ENCODE assay signal across 10 cellular contexts in the genomic region with DNA sequence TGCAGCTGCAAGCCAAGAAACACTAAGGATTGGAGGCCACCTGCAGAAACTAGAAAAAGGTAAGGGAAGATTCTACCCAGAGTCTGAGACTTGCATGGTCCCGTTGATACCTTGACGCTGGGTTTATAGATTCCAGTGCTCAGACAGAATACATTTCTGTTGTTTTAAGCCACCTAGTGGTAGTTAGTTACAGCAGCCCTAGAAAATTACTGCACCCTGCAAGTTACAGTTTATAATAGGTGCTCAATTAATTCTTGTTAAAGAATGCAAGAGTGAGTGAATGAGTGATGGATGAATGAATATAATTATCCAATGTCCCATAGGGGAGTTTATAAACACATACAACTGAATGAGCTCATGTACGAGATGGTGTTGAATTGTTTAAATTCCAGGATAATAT.
DNase-seq lines count a peak whose midpoint lies in the region; TF ChIP-seq lines count a peak whose summit lies in the region.
"Had no signal": no experiment of that assay in that cellular context is flagged by ENCODE, and none has a peak within 500 bp of the region (broad histone marks: within the 10 kb centered on the region; RNA-seq: fewer than 3 reads in every experiment).

No MANE protein-coding gene starts in this region.

- peaks cover 6% of the 10 kb centered on the region for H3K27me3 Mint-ChIP-seq in osteocyte (ENCODE audit: unreplicated experiment)

- peak; percentile 24 for TF ChIP-seq CTCF in astrocyte of the spinal cord (IDR thresholded peaks at IDR 0.05; ENCODE audit: low read depth, low read length)
- TF ChIP-seq CTCF in osteocyte (IDR thresholded peaks at IDR 0.05) = peak; percentile 52

- no peak overlapping the region for H3K4me3 ChIP-seq in astrocyte of the spinal cord (ENCODE audit: low read depth, low read length)
- H3K4me3 ChIP-seq: pancreas had no signal

- H3K27ac Mint-ChIP-seq in osteocyte (ENCODE audit: unreplicated experiment) = no peak overlapping the region

- H3K9me3 Mint-ChIP-seq in osteocyte (ENCODE audit: unreplicated experiment) = no peaks in the 10 kb centered on the region

- no peaks in the 10 kb centered on the region for H3K4me1 Mint-ChIP-seq in osteocyte (ENCODE audit: unreplicated experiment)

- DNase-seq in DMS 273 (lab: John Stamatoyannopoulos, UW; ENCODE audit: unreplicated experiment) = peak; percentile 7
- no peak for DNase-seq in DMS 273 treated with DMSO at 0.1 percent for 48 hours (lab: John Stamatoyannopoulos, UW)
- peak; percentile 5 for DNase-seq in KG1 (lab: John Stamatoyannopoulos, UW)
- no peak for DNase-seq in astrocyte of the spinal cord (ENCODE audit: low read depth, low spot score)
- DNase-seq in osteocyte (ENCODE audit: extremely low spot score, unreplicated experiment) = no peak
- DNase-seq in GM19240 (ENCODE audit: insufficient read length, low spot score) = no peak
- DNase-seq in GM03348 (ENCODE audit: low spot score) = no peak
- DNase-seq in activated effector memory CD4-positive, alpha-beta T cell treated with Interleukin-2 at 50 U/mL for 16 hours = no peak
- DNase-seq: activated naive CD4-positive, alpha-beta T cell; pancreas had no signal

- no peaks in the 10 kb centered on the region for H3K36me3 Mint-ChIP-seq in osteocyte (ENCODE audit: unreplicated experiment)

- no peak overlapping the region for H3K4me3 Mint-ChIP-seq in osteocyte (ENCODE audit: unreplicated experiment)

- in situ Hi-C loops in astrocyte of the spinal cord (cut with HindIII; ENCODE audit: low sequenced_read_pairs) = no loop called here

Comparison
In these comparisons a context has a peak if more than half of its experiments do, and no peak if none do; other contexts are left out.
1. DNase-seq: peak in DMS 273 (single experiment) and KG1 (single experiment); none in DMS 273 treated with DMSO at 0.1 percent for 48 hours (single experiment), astrocyte of the spinal cord (single experiment), osteocyte (single experiment), GM19240 (single experiment), GM03348 (single experiment) and activated effector memory CD4-positive, alpha-beta T cell treated with Interleukin-2 at 50 U/mL for 16 hours (single experiment).